Comparison of ENCODE assay signal across 9 cellular contexts in the genomic region with DNA sequence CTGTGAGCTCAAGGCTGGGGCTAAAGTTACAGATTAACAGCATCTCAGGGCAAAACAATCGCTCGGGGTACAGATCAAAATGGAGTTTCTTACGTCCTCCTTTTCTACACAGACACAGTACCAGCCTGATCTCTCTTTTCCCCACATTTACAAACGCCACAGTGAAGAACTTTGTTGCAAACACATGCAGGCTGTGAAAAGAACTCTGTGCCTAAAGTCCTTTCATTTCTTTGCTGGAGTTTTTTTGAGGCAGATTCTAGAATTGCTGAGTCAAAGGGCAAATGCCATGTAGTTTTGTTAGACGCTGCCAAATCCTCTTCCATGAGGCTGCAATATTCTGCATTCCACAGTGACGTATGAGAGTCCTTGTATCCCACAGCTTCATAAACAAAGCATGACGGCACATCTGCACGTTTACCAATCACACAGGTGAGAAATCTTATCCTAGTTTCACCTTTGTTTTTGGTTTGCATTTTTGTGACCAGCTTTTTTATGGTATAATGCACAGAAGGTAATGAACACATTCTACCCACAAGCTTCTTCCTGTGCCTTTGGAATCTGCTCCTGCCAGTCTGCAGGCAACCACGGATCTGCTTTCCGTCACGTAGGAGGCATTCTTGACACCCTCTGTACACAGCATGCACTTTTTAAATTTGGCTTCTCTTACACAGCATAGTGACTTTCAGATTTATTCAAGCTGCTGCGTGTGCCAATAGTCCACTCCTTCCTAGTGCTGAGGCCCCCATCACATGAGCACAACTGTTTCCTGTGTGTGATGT. TPM values are rescaled to one million over a fixed set of nuclear protein-coding genes. Genes with fewer than 3 reads are reported as not detected.
DNase-seq lines count a peak whose midpoint lies in the region; ATAC-seq and TF ChIP-seq lines count a peak whose summit lies in the region.
"Had no signal": no experiment of that assay in that cellular context is flagged by ENCODE, and none has a peak within 500 bp of the region (broad histone marks: within the 10 kb centered on the region; RNA-seq: fewer than 3 reads in every experiment).

No MANE protein-coding gene starts in this region.

- H3K27ac ChIP-seq in RWPE1 (peak overlapping the region; percentile 49), gastroesophageal sphincter (peak overlapping the region; percentile 24 to 77 (median 71))
- no peak overlapping the region for H3K27ac ChIP-seq in CD4-positive, alpha-beta T cell (ENCODE audit: low read depth, low read length)

- peaks cover 21% of the 10 kb centered on the region for H3K4me1 Mint-ChIP-seq in Calu3 (ENCODE audit: low read depth, unreplicated experiment)
- H3K4me1 Mint-ChIP-seq in progenitor cell of endocrine pancreas (ENCODE audit: low read depth): peaks cover 24% of the 10 kb centered on the region
- H3K4me1 Mint-ChIP-seq in CD4-positive, alpha-beta T cell (ENCODE audit: low read depth): no peaks in the 10 kb centered on the region

- CTCF ChIA-PET in Calu3 (lab: Charles Lee) (no interaction called here), RWPE1 (lab: Yijun Ruan, JAX) (interaction anchor here (0.7 kb wide), 1 partner anchor 95 kb away, joined by 4 read pairs; no protein-coding TSS in a partner anchor)
- CTCF ChIA-PET in CD4-positive, alpha-beta T cell (lab: Charles Lee): no interaction called here

- H3K36me3 Mint-ChIP-seq in Calu3 (ENCODE audit: insufficient read depth, unreplicated experiment): peaks cover 6% of the 10 kb centered on the region
- H3K36me3 Mint-ChIP-seq in progenitor cell of endocrine pancreas (ENCODE audit: insufficient read depth): peaks cover 33% of the 10 kb centered on the region
- H3K36me3 Mint-ChIP-seq in CD4-positive, alpha-beta T cell (ENCODE audit: low read depth): peaks cover 25% of the 10 kb centered on the region

- no peaks in the 10 kb centered on the region for H3K27me3 ChIP-seq in gastroesophageal sphincter
- no peaks in the 10 kb centered on the region for H3K27me3 ChIP-seq in CD4-positive, alpha-beta T cell (ENCODE audit: control insufficient read depth, insufficient read depth, low read length)

- POLR2A ChIA-PET in RWPE1 (lab: Yijun Ruan, JAX; ENCODE audit: low non-redundant PET): interaction anchor here (0.6 kb wide), 1 partner anchor 93 kb away, joined by 3 read pairs; no protein-coding TSS in a partner anchor
- POLR2A ChIA-PET in CD4-positive, alpha-beta T cell (lab: Charles Lee): no interaction called here

- TF ChIP-seq CTCF in Calu3 (IDR thresholded peaks at IDR 0.05; ENCODE audit: unreplicated experiment): no peak
- TF ChIP-seq CTCF in RWPE1 (conservative IDR thresholded peaks at IDR 0.05; ENCODE audit: low read depth): no peak
- no peak for TF ChIP-seq CTCF in gastroesophageal sphincter (IDR thresholded peaks at IDR 0.05)
- TF ChIP-seq CTCF in progenitor cell of endocrine pancreas (IDR thresholded peaks at IDR 0.05; ENCODE audit: unreplicated experiment): no peak
- no peak for TF ChIP-seq CTCF in CD4-positive, alpha-beta T cell (IDR thresholded peaks at IDR 0.05)

- intact Hi-C loops in Calu3 (cut with micrococcal nuclease; ENCODE audit: unreplicated experiment): no loop called here
- intact Hi-C loops in CD4-positive, alpha-beta T cell (cut with DNase I, micrococcal nuclease): no loop called here

- no TSS peak for BruUV-seq in Calu3 (replicated peaks; lab: Mats Ljungman, UMichigan)

- DNase-seq in Calu3 (peak; percentile 28), RWPE1 (ENCODE audit: low spot score) (peak; percentile 46), progenitor cell of endocrine pancreas (ENCODE audit: low spot score, unreplicated experiment) (no peak), NOMO-1 (lab: John Stamatoyannopoulos, UW; ENCODE audit: unreplicated experiment in 2 of 2) (no peak)
- DNase-seq in CD4-positive, alpha-beta T cell: no peak

- TF ChIP-seq EP300 in gastroesophageal sphincter (IDR thresholded peaks at IDR 0.05): no peak

- H3K9me3 Mint-ChIP-seq in Calu3 (ENCODE audit: low read depth, unreplicated experiment) (no peaks in the 10 kb centered on the region), progenitor cell of endocrine pancreas (ENCODE audit: low read depth) (peaks cover 7% of the 10 kb centered on the region)
- no peaks in the 10 kb centered on the region for H3K9me3 Mint-ChIP-seq in CD4-positive, alpha-beta T cell

- peaks cover 0 to 27% of the 10 kb centered on the region in 2 donors for H3K36me3 ChIP-seq in gastroesophageal sphincter

- H3K4me3 ChIP-seq in gastroesophageal sphincter: no peak overlapping the region

- TF ChIP-seq POLR2A in gastroesophageal sphincter (IDR thresholded peaks at IDR 0.05): no peak

- ATAC-seq in gastroesophageal sphincter (peak; percentile 84), HG02870 (IDR thresholded peaks at IDR 0.05; ENCODE audit: unreplicated experiment) (no peak), GM18517 (IDR thresholded peaks at IDR 0.05; ENCODE audit: unreplicated experiment) (no peak)
- no peak for ATAC-seq in CD4-positive, alpha-beta T cell (ENCODE audit: poor library complexity)

- no peaks in the 10 kb centered on the region for H3K9me3 ChIP-seq in gastroesophageal sphincter
- no peaks in the 10 kb centered on the region for H3K9me3 ChIP-seq in CD4-positive, alpha-beta T cell (ENCODE audit: control insufficient read depth, low read length)

- H3K27me3 Mint-ChIP-seq in Calu3 (ENCODE audit: unreplicated experiment) (no peaks in the 10 kb centered on the region), progenitor cell of endocrine pancreas (no peaks in the 10 kb centered on the region)
- no peaks in the 10 kb centered on the region for H3K27me3 Mint-ChIP-seq in CD4-positive, alpha-beta T cell
- H3K27me3 Mint-ChIP-seq: stimulated activated naive CD8-positive, alpha-beta T cell treated with anti-CD3 and anti-CD28 coated beads, Interleukin-15, Interleukin-2, amounts not matched to agents 100 ng/mL and 50 ng/mL, for 24 hours had no signal

- peaks cover 0 to 23% (median 9%) of the 10 kb centered on the region in 3 donors for H3K4me1 ChIP-seq in gastroesophageal sphincter

- WGBS in gastroesophageal sphincter (ENCODE audit: low coverage in 1 of 2), 2 donors: 14 to 19% methylated on average over 10 to 12 of the region's 12 CpGs

- peak overlapping the region; percentile 56 for H3K27ac Mint-ChIP-seq in Calu3 (ENCODE audit: unreplicated experiment)
- peak overlapping the region; percentile 98 for H3K27ac Mint-ChIP-seq in progenitor cell of endocrine pancreas
- H3K27ac Mint-ChIP-seq in CD4-positive, alpha-beta T cell: no peak overlapping the region
- H3K27ac Mint-ChIP-seq: stimulated activated naive CD8-positive, alpha-beta T cell treated with anti-CD3 and anti-CD28 coated beads, Interleukin-15, Interleukin-2, amounts not matched to agents 100 ng/mL and 50 ng/mL, for 24 hours had no signal

- H3K4me3 Mint-ChIP-seq in Calu3 (ENCODE audit: low read depth, unreplicated experiment) (peak overlapping the region; percentile 37), progenitor cell of endocrine pancreas (ENCODE audit: low read depth) (no peak overlapping the region)
- H3K4me3 Mint-ChIP-seq in CD4-positive, alpha-beta T cell: no peak overlapping the region
- H3K4me3 Mint-ChIP-seq: stimulated activated naive CD8-positive, alpha-beta T cell treated with anti-CD3 and anti-CD28 coated beads, Interleukin-15, Interleukin-2, amounts not matched to agents 100 ng/mL and 50 ng/mL, for 24 hours had no signal

RNA-seq across cellular contexts. Expression of a gene that starts 44.6 kb away (rescaled TPM):
- total RNA-seq in Calu3 (2022) (42.3 and 43.8 TPM in 2 replicates), gastroesophageal sphincter (10 to 100 TPM; 20.3 to 52.6 (median 31.8) TPM), progenitor cell of endocrine pancreas (73.3 and 76.4 TPM in 2 replicates)
- 10 to 100 TPM; 20.4 to 21.2 TPM for total RNA-seq in CD4-positive, alpha-beta T cell

Comparison
In these comparisons a context has a peak if more than half of its experiments do, and no peak if none do; other contexts are left out.
1. DNase-seq: peak in Calu3 (single experiment) and RWPE1 (single experiment); none in progenitor cell of endocrine pancreas (single experiment), NOMO-1 (0 of 2) and CD4-positive, alpha-beta T cell (0 of 10).